Comparison of ENCODE assay signal across 9 cellular contexts in genomic region chr18:75041586-75041985, GRCh38.
DNase-seq lines count a peak whose midpoint lies in the region; ATAC-seq, FAIRE-seq and TF ChIP-seq lines count a peak whose summit lies in the region.
"Had no signal": no experiment of that assay in that cellular context is flagged by ENCODE, and none has a peak within 500 bp of the region (broad histone marks: within the 10 kb centered on the region; RNA-seq: fewer than 3 reads in every experiment).

No MANE protein-coding gene starts in this region.

- H2AFZ ChIP-seq in GM12878 (ENCODE audit: control insufficient read depth, low read depth, low read length) = no peak overlapping the region

- TF ChIP-seq EP300 in GM12878 (IDR thresholded peaks at IDR 0.05; ENCODE audit: borderline replicate concordance in 1 of 2, control insufficient read depth in 1 of 2, low read depth in 2 of 2, low read length in 2 of 2) = no peak

- no peak overlapping the region for H3K4me2 ChIP-seq in GM12878 (ENCODE audit: control insufficient read depth, insufficient read depth)

- H3K4me3 ChIP-seq in GM12878 (no peak overlapping the region), left lung (no peak overlapping the region)

- peak; percentile 19 for DNase-seq in COLO668 (lab: John Stamatoyannopoulos, UW; ENCODE audit: unreplicated experiment)
- DNase-seq in KBM-7 = peak; percentile 6
- no peak for DNase-seq in GM12878 (ENCODE audit: low read depth, low spot score)
- DNase-seq in left lung = no peak
- DNase-seq in NCI-H2107 (lab: John Stamatoyannopoulos, UW) = no peak
- no peak for DNase-seq in cerebellum (ENCODE audit: low spot score)
- DNase-seq: activated CD4-positive, alpha-beta T cell treated with anti-CD3 and anti-CD28 coated beads for 36 hours had no signal

- TF ChIP-seq CTCF in GM12878 (IDR thresholded peaks at IDR 0.05 in 2 of 3, conservative IDR thresholded peaks at IDR 0.05 in 1 of 3; ENCODE audit: control insufficient read depth in 2 of 3, extremely low read depth in 1 of 3, insufficient read depth in 1 of 3, low read depth in 3 of 3, low read length in 3 of 3) (peak in 1 of 3 experiments; percentile 26; a peak in 1 of 6 replicates), left lung (IDR thresholded peaks at IDR 0.05) (peak in 1 of 2 donors; percentile 21)

- in situ Hi-C loops in KBM-7 (cut with MboI; ENCODE audit: low pct_unique_long_range_greater_than_20kb, low sequenced_read_pairs) = no loop called here
- in situ Hi-C loops in GM12878 (cut with MboI) = no loop called here

- TF ChIP-seq RAD21 in GM12878 (IDR thresholded peaks at IDR 0.05; ENCODE audit: insufficient read depth, low read depth, low read length) = 0 out of 2 replicates have a peak, but pooled peaks have one; percentile 5

- POLR2A ChIA-PET in GM12878 (lab: Charles Lee) = interaction anchor here (0.6 to 1.1 kb wide), 3 partner anchors 49 to 382 kb away, joined by 3 to 4 read pairs (median 3); no protein-coding TSS in a partner anchor

- CTCF ChIA-PET in GM12878 (lab: Yijun Ruan, JAX) = interaction anchor here (0.5 to 1.9 kb wide), 10 partner anchors 8 to 389 kb away, joined by 3 to 8 read pairs (median 4); no protein-coding TSS in a partner anchor

- H3K27me3 ChIP-seq in GM12878 (replicated peaks in 1 of 2; ENCODE audit: control insufficient read depth in 2 of 2, insufficient read depth in 2 of 2, low read length in 1 of 2) (no peaks in the 10 kb centered on the region), left lung (no peaks in the 10 kb centered on the region)

- intact Hi-C loops in GM12878 (cut with micrococcal nuclease; ENCODE audit: unreplicated experiment) = no loop called here
- intact Hi-C loops in left lung (cut with DNase I) = no loop called here

- H3K4me1 ChIP-seq in GM12878 (ENCODE audit: control insufficient read depth, insufficient read depth, low read length) (no peaks in the 10 kb centered on the region), left lung (no peaks in the 10 kb centered on the region)

- H3K9me3 ChIP-seq in GM12878 (replicated peaks; ENCODE audit: control insufficient read depth, insufficient read depth, low read length) = no peaks in the 10 kb centered on the region
- no peaks in the 10 kb centered on the region for H3K9me3 ChIP-seq in left lung

- RAD21 ChIA-PET in GM12878 (lab: Charles Lee; ENCODE audit: unreplicated experiment) = interaction anchor here (1.9 kb wide), 1 partner anchor 389 kb away, joined by 4 read pairs; no protein-coding TSS in a partner anchor

- SMC1A ChIA-PET in GM12878 (lab: Charles Lee; ENCODE audit: uncharacterized antibody, unreplicated experiment) = interaction anchor here (0.7 to 2.2 kb wide), 12 partner anchors 11 to 388 kb away, joined by 3 to 8 read pairs (median 3); no protein-coding TSS in a partner anchor

- no peaks in the 10 kb centered on the region for H3K36me3 ChIP-seq in GM12878 (ENCODE audit: control insufficient read depth in 2 of 2, insufficient read depth in 2 of 2, low read length in 1 of 2)
- H3K36me3 ChIP-seq in left lung = no peaks in the 10 kb centered on the region

- 86% methylated on average over 8 of the region's 8 CpGs for WGBS in GM12878 (ENCODE audit: insufficient coverage, insufficient replicate concordance, low lambda C conversion rate, missing lambda C conversion rate)

- ATAC-seq in GM12878 (peak; percentile 32; the same call in 2 of the 3 replicates), left lung (peak; percentile 29), GM19035 (IDR thresholded peaks at IDR 0.05; ENCODE audit: unreplicated experiment) (no peak), HG02623 (IDR thresholded peaks at IDR 0.05; ENCODE audit: unreplicated experiment) (no peak)
- ATAC-seq: activated CD4-positive, alpha-beta T cell treated with anti-CD3 and anti-CD28 coated beads for 36 hours had no signal

- H4K20me1 ChIP-seq in GM12878 (ENCODE audit: control insufficient read depth, insufficient read depth) = no peaks in the 10 kb centered on the region

- no peak overlapping the region for H3K9ac ChIP-seq in GM12878 (ENCODE audit: control insufficient read depth, insufficient read depth, low read length)

- H3K27ac ChIP-seq in GM12878 (ENCODE audit: control insufficient read depth, insufficient read depth) (no peak overlapping the region), left lung (no peak overlapping the region)

- no peak for TF ChIP-seq POLR2A in GM12878 (IDR thresholded peaks at IDR 0.05; ENCODE audit: low read depth, low read length)

- BruUV-seq in GM12878 (replicated peaks; lab: Mats Ljungman, UMichigan) = no TSS peak

- FAIRE-seq in GM12878 (lab: Jason Lieb, UNC) = no peak

- H3K79me2 ChIP-seq in GM12878 (ENCODE audit: control insufficient read depth, insufficient read depth, low read length) = no peaks in the 10 kb centered on the region

TF ChIP-seq in GM12878, 131 proteins besides CTCF, POLR2A, EP300 and RAD21:
- TF ChIP-seq SMAD1 (IDR thresholded peaks at IDR 0.05; ENCODE audit: low read depth, partially characterized antibody) (no peak), RUNX3 (IDR thresholded peaks at IDR 0.05; ENCODE audit: low read length) (peak; percentile 36; the same call in 1 of the 2 replicates)
- TF ChIP-seq, protein P1, sequence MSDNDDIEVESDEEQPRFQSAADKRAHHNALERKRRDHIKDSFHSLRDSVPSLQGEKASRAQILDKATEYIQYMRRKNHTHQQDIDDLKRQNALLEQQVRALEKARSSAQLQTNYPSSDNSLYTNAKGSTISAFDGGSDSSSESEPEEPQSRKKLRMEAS (IDR thresholded peaks at IDR 0.05; ENCODE audit: low read depth, low read length) = no peak

Comparison
In these comparisons a context has a peak if more than half of its experiments do, and no peak if none do; other contexts are left out.
1. DNase-seq: peak in COLO668 (single experiment) and KBM-7 (single experiment); none in GM12878 (single experiment), left lung (0 of 2), NCI-H2107 (single experiment) and cerebellum (single experiment).
2. ATAC-seq: peak in GM12878 (single experiment) and left lung (single experiment); none in GM19035 (single experiment) and HG02623 (single experiment).